Comparison of ENCODE assay signal across 1 cellular context in the genomic region with DNA sequence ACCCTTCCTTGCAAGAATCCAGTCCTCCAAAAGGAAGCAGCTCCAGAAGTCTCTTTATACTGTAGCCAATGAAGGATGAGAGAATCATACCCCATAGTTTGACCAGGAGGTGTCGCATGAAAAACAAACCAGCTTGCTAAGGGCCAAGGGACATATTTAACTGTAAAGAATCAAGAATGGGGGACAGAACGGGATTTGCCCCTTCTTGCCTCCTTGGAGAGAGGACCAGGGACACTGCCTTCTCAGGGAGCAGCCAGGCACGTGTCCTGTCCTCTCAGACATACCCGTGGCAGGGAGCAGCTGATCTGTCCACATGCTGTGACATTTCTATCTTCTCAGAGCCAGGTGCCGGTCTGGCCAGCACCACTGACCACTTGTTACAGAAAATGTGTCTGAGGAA.
TF ChIP-seq lines count a peak whose summit lies in the region.

No MANE protein-coding gene starts in this region.

TF ChIP-seq in H1, 55 proteins besides CTCF, POLR2A, EP300 and RAD21:
- TF ChIP-seq SUZ12 (IDR thresholded peaks at IDR 0.05; ENCODE audit: low read length) (no peak), JUND (IDR thresholded peaks at IDR 0.05; ENCODE audit: low read length) (no peak), RFX5 (IDR thresholded peaks at IDR 0.05; ENCODE audit: borderline replicate concordance, low read depth, low read length) (no peak), FOSL1 (IDR thresholded peaks at IDR 0.05; ENCODE audit: insufficient read depth, low read depth, low read length) (no peak), SP4 (IDR thresholded peaks at IDR 0.05; ENCODE audit: low read length) (no peak), TBP (IDR thresholded peaks at IDR 0.05; ENCODE audit: low read depth, low read length) (no peak), KDM5A (IDR thresholded peaks at IDR 0.05; ENCODE audit: low read length) (no peak), JUN (IDR thresholded peaks at IDR 0.05; ENCODE audit: low read depth, low read length) (no peak)
- TF ChIP-seq, protein P1, sequence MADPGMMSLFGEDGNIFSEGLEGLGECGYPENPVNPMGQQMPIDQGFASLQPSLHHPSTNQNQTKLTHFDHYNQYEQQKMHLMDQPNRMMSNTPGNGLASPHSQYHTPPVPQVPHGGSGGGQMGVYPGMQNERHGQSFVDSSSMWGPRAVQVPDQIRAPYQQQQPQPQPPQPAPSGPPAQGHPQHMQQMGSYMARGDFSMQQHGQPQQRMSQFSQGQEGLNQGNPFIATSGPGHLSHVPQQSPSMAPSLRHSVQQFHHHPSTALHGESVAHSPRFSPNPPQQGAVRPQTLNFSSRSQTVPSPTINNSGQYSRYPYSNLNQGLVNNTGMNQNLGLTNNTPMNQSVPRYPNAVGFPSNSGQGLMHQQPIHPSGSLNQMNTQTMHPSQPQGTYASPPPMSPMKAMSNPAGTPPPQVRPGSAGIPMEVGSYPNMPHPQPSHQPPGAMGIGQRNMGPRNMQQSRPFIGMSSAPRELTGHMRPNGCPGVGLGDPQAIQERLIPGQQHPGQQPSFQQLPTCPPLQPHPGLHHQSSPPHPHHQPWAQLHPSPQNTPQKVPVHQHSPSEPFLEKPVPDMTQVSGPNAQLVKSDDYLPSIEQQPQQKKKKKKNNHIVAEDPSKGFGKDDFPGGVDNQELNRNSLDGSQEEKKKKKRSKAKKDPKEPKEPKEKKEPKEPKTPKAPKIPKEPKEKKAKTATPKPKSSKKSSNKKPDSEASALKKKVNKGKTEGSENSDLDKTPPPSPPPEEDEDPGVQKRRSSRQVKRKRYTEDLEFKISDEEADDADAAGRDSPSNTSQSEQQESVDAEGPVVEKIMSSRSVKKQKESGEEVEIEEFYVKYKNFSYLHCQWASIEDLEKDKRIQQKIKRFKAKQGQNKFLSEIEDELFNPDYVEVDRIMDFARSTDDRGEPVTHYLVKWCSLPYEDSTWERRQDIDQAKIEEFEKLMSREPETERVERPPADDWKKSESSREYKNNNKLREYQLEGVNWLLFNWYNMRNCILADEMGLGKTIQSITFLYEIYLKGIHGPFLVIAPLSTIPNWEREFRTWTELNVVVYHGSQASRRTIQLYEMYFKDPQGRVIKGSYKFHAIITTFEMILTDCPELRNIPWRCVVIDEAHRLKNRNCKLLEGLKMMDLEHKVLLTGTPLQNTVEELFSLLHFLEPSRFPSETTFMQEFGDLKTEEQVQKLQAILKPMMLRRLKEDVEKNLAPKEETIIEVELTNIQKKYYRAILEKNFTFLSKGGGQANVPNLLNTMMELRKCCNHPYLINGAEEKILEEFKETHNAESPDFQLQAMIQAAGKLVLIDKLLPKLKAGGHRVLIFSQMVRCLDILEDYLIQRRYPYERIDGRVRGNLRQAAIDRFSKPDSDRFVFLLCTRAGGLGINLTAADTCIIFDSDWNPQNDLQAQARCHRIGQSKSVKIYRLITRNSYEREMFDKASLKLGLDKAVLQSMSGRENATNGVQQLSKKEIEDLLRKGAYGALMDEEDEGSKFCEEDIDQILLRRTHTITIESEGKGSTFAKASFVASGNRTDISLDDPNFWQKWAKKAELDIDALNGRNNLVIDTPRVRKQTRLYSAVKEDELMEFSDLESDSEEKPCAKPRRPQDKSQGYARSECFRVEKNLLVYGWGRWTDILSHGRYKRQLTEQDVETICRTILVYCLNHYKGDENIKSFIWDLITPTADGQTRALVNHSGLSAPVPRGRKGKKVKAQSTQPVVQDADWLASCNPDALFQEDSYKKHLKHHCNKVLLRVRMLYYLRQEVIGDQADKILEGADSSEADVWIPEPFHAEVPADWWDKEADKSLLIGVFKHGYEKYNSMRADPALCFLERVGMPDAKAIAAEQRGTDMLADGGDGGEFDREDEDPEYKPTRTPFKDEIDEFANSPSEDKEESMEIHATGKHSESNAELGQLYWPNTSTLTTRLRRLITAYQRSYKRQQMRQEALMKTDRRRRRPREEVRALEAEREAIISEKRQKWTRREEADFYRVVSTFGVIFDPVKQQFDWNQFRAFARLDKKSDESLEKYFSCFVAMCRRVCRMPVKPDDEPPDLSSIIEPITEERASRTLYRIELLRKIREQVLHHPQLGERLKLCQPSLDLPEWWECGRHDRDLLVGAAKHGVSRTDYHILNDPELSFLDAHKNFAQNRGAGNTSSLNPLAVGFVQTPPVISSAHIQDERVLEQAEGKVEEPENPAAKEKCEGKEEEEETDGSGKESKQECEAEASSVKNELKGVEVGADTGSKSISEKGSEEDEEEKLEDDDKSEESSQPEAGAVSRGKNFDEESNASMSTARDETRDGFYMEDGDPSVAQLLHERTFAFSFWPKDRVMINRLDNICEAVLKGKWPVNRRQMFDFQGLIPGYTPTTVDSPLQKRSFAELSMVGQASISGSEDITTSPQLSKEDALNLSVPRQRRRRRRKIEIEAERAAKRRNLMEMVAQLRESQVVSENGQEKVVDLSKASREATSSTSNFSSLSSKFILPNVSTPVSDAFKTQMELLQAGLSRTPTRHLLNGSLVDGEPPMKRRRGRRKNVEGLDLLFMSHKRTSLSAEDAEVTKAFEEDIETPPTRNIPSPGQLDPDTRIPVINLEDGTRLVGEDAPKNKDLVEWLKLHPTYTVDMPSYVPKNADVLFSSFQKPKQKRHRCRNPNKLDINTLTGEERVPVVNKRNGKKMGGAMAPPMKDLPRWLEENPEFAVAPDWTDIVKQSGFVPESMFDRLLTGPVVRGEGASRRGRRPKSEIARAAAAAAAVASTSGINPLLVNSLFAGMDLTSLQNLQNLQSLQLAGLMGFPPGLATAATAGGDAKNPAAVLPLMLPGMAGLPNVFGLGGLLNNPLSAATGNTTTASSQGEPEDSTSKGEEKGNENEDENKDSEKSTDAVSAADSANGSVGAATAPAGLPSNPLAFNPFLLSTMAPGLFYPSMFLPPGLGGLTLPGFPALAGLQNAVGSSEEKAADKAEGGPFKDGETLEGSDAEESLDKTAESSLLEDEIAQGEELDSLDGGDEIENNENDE (IDR thresholded peaks at IDR 0.05; ENCODE audit: insufficient replicate concordance, low read length), result no peak
